ENCODE assay signal across 10 cellular contexts in genomic region chrX:48470110-48470832, GRCh38. TPM values are rescaled to one million over a fixed set of nuclear protein-coding genes. Genes with fewer than 3 reads are reported as not detected.
A peak's percentile ranks its signal among the peaks of the same experiment; 100 is the strongest.
DNase-seq lines count a peak whose midpoint lies in the region; ATAC-seq and TF ChIP-seq lines count a peak whose summit lies in the region.
"Had no signal": no experiment of that assay in that cellular context is flagged by ENCODE, and none has a peak within 500 bp of the region (broad histone marks: within the 10 kb centered on the region; RNA-seq: fewer than 3 reads in every experiment).

Gene SLC38A5, minus strand, starts transcription at chrX:48470260. Its CDS starts 2,336 bp downstream, at chrX:48467924.

- peaks cover 12% of the 10 kb centered on the region for H3K27me3 Mint-ChIP-seq in activated T-cell treated with anti-CD3 and anti-CD28 coated beads, Interleukin-2, amount 50 U/mL, for 24 hours

- H3K27ac ChIP-seq in left lung (no peak within 1 kb of the TSS), transverse colon (peak within 1 kb of the TSS; percentile 30 to 35 (median 31))
- H3K27ac ChIP-seq: C4-2B had no signal

- H3K4me1 Mint-ChIP-seq in activated T-cell treated with anti-CD3 and anti-CD28 coated beads, Interleukin-2, amount 50 U/mL, for 24 hours (ENCODE audit: low read depth): peaks cover 31% of the 10 kb centered on the region

- H3K27me3 ChIP-seq in left lung: no peaks in the 10 kb centered on the region
- H3K27me3 ChIP-seq in transverse colon: no peaks in the 10 kb centered on the region

- DNase-seq in activated T-cell treated with anti-CD3 and anti-CD28 coated beads, Interleukin-2, amount 50 U/mL, for 24 hours: no peak
- DNase-seq in activated T-cell treated with anti-CD3 and anti-CD28 coated beads for 4 hours (no peak), astrocyte of the spinal cord (ENCODE audit: low read depth, low spot score) (no peak), left lung (no peak), transverse colon (peak; percentile 35), amygdala (lab: John Stamatoyannopoulos, UW) (no peak), head of caudate nucleus (no peak)
- DNase-seq: NCI-H2227 treated with DMSO at 0.1 percent for 48 hours had no signal

- TF ChIP-seq POLR2A in transverse colon (IDR thresholded peaks at IDR 0.05): no peak

- H3K4me3 ChIP-seq in astrocyte of the spinal cord (ENCODE audit: low read depth, low read length) (peak within 1 kb of the TSS; percentile 23), left lung (peak within 1 kb of the TSS; percentile 9 to 35), transverse colon (peak within 1 kb of the TSS in 3 of 4 donors; percentile 21 to 42 (median 23))

- no peak for TF ChIP-seq EP300 in transverse colon (IDR thresholded peaks at IDR 0.05; ENCODE audit: low read depth)

- in situ Hi-C loops in astrocyte of the spinal cord (cut with HindIII; ENCODE audit: low sequenced_read_pairs) (no loop called here), transverse colon (cut with MboI; ENCODE audit: low pct_ligation_motif_present in 1 of 4, low pct_unique_long_range_greater_than_20kb in 1 of 4, low sequenced_read_pairs in 3 of 4) (no loop called here)

- no peaks in the 10 kb centered on the region for H3K9me3 Mint-ChIP-seq in activated T-cell treated with anti-CD3 and anti-CD28 coated beads, Interleukin-2, amount 50 U/mL, for 24 hours

- peaks cover 34% of the 10 kb centered on the region for H3K36me3 Mint-ChIP-seq in activated T-cell treated with anti-CD3 and anti-CD28 coated beads, Interleukin-2, amount 50 U/mL, for 24 hours (ENCODE audit: low read depth)

- H3K9me3 ChIP-seq in left lung (no peaks in the 10 kb centered on the region), transverse colon (no peaks in the 10 kb centered on the region)

- TF ChIP-seq CTCF in astrocyte of the spinal cord (IDR thresholded peaks at IDR 0.05; ENCODE audit: low read depth, low read length) (no peak), left lung (IDR thresholded peaks at IDR 0.05) (no peak), transverse colon (IDR thresholded peaks at IDR 0.05) (no peak)

- ATAC-seq in left lung: no peak
- ATAC-seq in GM19351 (IDR thresholded peaks at IDR 0.05; ENCODE audit: unreplicated experiment): no peak

- no peaks in the 10 kb centered on the region for H3K4me1 ChIP-seq in left lung
- H3K4me1 ChIP-seq in transverse colon: peaks cover 0 to 29% (median 5%) of the 10 kb centered on the region in 4 donors

- H3K36me3 ChIP-seq in left lung: no peaks in the 10 kb centered on the region
- H3K36me3 ChIP-seq in transverse colon: no peaks in the 10 kb centered on the region

- 79% methylated on average over 18 of the region's 18 CpGs; no CpG with 5 or more reads in 1 of the 2 donors for WGBS in transverse colon (ENCODE audit: low coverage in 1 of 2), 2 donors

- intact Hi-C loops in left lung (cut with DNase I): no loop called here
- intact Hi-C loops in transverse colon (cut with DNase I; ENCODE audit: low total_unique reads): no loop called here
- intact Hi-C loops in head of caudate nucleus (cut with DNase I): loop anchor here (10.0 kb wide), 1 partner anchor 125 kb away; the partner anchor contains the start of gene WDR13

- peak within 1 kb of the TSS; percentile 89 for H3K4me3 Mint-ChIP-seq in activated T-cell treated with anti-CD3 and anti-CD28 coated beads, Interleukin-2, amount 50 U/mL, for 24 hours

- peak within 1 kb of the TSS; percentile 94 for H3K27ac Mint-ChIP-seq in activated T-cell treated with anti-CD3 and anti-CD28 coated beads, Interleukin-2, amount 50 U/mL, for 24 hours

RNA-seq across cellular contexts. Expression of gene SLC38A5, which starts in this region (rescaled TPM):
- total RNA-seq in left lung (10 to 100 TPM; 21.2 to 70.7 TPM), transverse colon (10 to 100 TPM in 3 of 4 donors, 1 to 10 TPM in 1; 5.7 to 14.3 (median 11.3) TPM)

Comparison
In these comparisons a context has a peak if more than half of its experiments do, and no peak if none do; other contexts are left out.
1. H3K27ac ChIP-seq: peak in transverse colon (4 of 4); none in left lung (0 of 2).
2. Peak in every context shown above with its lines, with median percentiles within 50 percentile points of each other: H3K4me3 ChIP-seq.